In the genomic region with DNA sequence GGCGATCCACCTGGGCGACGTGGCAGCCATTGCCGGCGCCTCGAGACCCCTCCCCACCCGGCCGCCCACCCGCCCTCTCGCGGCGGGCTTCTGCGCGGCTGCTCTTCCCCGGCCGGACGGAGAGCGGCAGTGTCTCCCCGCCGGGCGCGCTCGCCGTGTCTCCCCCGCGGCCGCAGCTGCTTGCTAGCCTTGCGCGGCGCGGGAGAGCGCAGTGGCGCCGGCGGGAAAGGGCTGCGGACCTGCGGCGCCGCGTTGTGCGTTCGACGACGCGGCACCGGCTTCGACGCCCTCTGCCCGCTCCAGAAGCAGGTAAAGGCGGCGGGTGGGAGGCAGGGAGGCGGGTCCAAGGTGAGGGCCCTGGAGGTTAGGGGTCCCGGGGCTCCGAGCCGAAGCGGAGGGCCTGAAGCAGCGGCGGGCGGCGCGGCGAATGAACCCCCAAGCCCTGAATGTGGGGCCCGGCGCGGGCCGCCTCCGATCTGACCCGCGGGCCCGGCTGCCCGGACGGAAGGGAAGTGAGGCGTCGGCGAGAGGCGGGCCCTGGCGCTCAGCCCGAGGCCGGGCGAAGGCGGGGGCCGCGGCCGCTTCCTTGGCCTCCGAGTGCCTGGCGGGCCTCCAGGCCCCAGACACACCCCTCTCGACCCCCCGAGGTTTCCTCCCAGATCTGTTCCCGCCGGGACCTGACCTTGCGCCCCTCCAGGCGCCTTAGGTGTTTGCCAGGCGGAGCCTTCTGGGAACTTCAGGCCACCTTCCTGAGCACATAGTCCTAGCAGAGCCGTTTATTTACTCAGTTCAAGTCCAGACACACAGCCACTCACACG, we compare ENCODE assay signal across 8 cellular contexts.
DNase-seq lines count a peak whose midpoint lies in the region; ATAC-seq and TF ChIP-seq lines count a peak whose summit lies in the region.

Gene N4BP2 (plus strand): TSS at position 129 of the 818 bp plus-strand sequence. CDS start 40,491 bp downstream, outside the sequence.

- peak; percentile 83 for DNase-seq in COR-L47 (lab: John Stamatoyannopoulos, UW)
- DNase-seq in HUDEP-2 (lab: John Stamatoyannopoulos, UW; ENCODE audit: unreplicated experiment in 76 of 76): peak in 75 of 76 experiments; percentile 11 to 88 (median 68)
- peak; percentile 62 for DNase-seq in activated T-cell treated with anti-CD3 and anti-CD28 coated beads for 24 hours (ENCODE audit: low read depth)
- DNase-seq in epithelial cell of prostate (ENCODE audit: low read depth, low spot score): peak; percentile 31
- DNase-seq in stimulated activated CD8-positive, alpha-beta memory T cell treated with anti-CD3 and anti-CD28 coated beads, Interleukin-4, amount 100 ng/mL, for 48 hours: peak; percentile 76

- peaks cover 23% of the 10 kb centered on the region for H3K79me2 ChIP-seq in OCI-LY3 (ENCODE audit: low read length)

- no peaks in the 10 kb centered on the region for H3K27me3 ChIP-seq in OCI-LY3 (ENCODE audit: low read depth, low read length)
- no peaks in the 10 kb centered on the region for H3K27me3 ChIP-seq in mucosa of rectum (ENCODE audit: control insufficient read depth in 2 of 2, insufficient read depth in 2 of 2, low read length in 2 of 2)

- H3K36me3 ChIP-seq in OCI-LY3 (replicated peaks; ENCODE audit: low read depth, low read length) (no peaks in the 10 kb centered on the region), mucosa of rectum (ENCODE audit: control insufficient read depth in 2 of 2, insufficient read depth in 2 of 2, low read length in 2 of 2) (no peaks in the 10 kb centered on the region)

- H2AFZ ChIP-seq in OCI-LY3 (ENCODE audit: low read depth, low read length): peak within 1 kb of the TSS; percentile 89

- peaks cover 19% of the 10 kb centered on the region for H3K4me1 ChIP-seq in OCI-LY3 (ENCODE audit: low read length)
- H3K4me1 ChIP-seq in mucosa of rectum (ENCODE audit: control insufficient read depth in 2 of 2, insufficient read depth in 2 of 2, low read length in 2 of 2): peaks cover 13 to 18% of the 10 kb centered on the region in 2 donors

- H3K4me2 ChIP-seq in OCI-LY3 (ENCODE audit: low read length): peak within 1 kb of the TSS; percentile 97

- H3K9ac ChIP-seq in OCI-LY3 (ENCODE audit: low read length): peak within 1 kb of the TSS; percentile 95
- peak within 1 kb of the TSS; percentile 93 to 99 for H3K9ac ChIP-seq in mucosa of rectum (ENCODE audit: low read depth in 1 of 2, low read length in 2 of 2)

- H3K27ac ChIP-seq in OCI-LY3 (ENCODE audit: low read length) (peak within 1 kb of the TSS; percentile 81), epithelial cell of prostate (peak within 1 kb of the TSS; percentile 98), mucosa of rectum (ENCODE audit: low read depth in 2 of 2, low read length in 2 of 2) (peak within 1 kb of the TSS; percentile 99)

- no peaks in the 10 kb centered on the region for H4K20me1 ChIP-seq in OCI-LY3 (ENCODE audit: insufficient read depth, low read length)

- H3K4me3 ChIP-seq in OCI-LY3 (ENCODE audit: low read length): peak within 1 kb of the TSS; percentile 97
- peak within 1 kb of the TSS; percentile 92 to 95 for H3K4me3 ChIP-seq in mucosa of rectum (ENCODE audit: low read length in 2 of 2)

- H3K9me3 ChIP-seq in OCI-LY3 (ENCODE audit: insufficient read depth, low read length) (no peaks in the 10 kb centered on the region), mucosa of rectum (ENCODE audit: control insufficient read depth in 2 of 2, low read length in 2 of 2) (no peaks in the 10 kb centered on the region)

- ATAC-seq in GM21381 (IDR thresholded peaks at IDR 0.05; ENCODE audit: unreplicated experiment): peak; percentile 57

- TF ChIP-seq CTCF in OCI-LY3 (IDR thresholded peaks at IDR 0.05; ENCODE audit: low read depth, low read length): peak; percentile 56

Comparison
In these comparisons a context has a peak if more than half of its experiments do, and no peak if none do; other contexts are left out.
1. Peak in every context shown above with its lines: DNase-seq, ATAC-seq, H3K4me3 ChIP-seq and H3K27ac ChIP-seq.
2. DNase-seq: peak in every context shown above with its lines; median percentile 83 in COR-L47; 76 in stimulated activated CD8-positive, alpha-beta memory T cell treated with anti-CD3 and anti-CD28 coated beads, Interleukin-4, amount 100 ng/mL, for 48 hours; 68 in HUDEP-2; 62 in activated T-cell treated with anti-CD3 and anti-CD28 coated beads for 24 hours; 31 in epithelial cell of prostate.